Comparison of ENCODE assay signal across 8 cellular contexts in the genomic region with DNA sequence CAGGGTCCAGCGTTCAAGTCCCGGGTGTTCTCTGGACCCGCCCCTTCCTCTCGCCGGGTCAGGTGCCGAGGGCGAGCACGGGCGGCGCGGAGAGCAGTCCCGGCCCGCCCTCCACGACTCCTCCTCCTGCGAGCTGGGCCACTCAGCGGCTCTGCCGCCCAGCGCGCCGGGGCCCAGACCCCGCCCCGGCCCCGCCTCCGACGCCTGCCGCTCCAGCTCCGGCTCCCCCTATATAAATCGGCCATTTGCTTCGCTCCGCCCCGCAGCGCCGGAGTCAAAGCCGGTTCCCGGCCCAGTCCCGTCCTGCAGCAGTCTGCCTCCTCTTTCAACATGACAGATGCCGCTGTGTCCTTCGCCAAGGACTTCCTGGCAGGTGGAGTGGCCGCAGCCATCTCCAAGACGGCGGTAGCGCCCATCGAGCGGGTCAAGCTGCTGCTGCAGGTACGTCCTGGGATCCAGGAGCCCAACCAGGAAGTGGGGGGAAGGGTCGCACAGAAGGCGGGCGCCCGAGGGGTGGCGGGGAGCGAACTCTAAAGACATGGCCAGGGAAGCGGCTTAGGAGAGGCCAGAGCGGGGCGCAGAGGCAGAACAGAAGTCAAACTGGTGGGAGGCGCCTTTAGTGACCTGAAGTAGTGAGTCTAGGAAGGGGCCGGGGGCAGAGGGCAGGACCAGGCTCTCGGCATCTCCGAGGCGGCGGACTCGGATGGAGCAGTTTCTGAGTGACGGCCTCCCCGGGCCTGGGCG. TPM values are rescaled to one million over a fixed set of nuclear protein-coding genes. Genes with fewer than 3 reads are reported as not detected.
DNase-seq lines count a peak whose midpoint lies in the region; ATAC-seq and TF ChIP-seq lines count a peak whose summit lies in the region.

SLC25A5 (plus strand) TSS at position 259 of the 744 bp plus-strand sequence; CDS start at position 331, 72 bp downstream.

- H3K9me3 ChIP-seq in transverse colon = no peaks in the 10 kb centered on the region

- WGBS in transverse colon (ENCODE audit: low coverage in 1 of 2), 2 donors = 50% methylated on average over 64 of the region's 64 CpGs; no CpG with 5 or more reads in 1 of the 2 donors

- peak; percentile 98 for TF ChIP-seq POLR2A in transverse colon (IDR thresholded peaks at IDR 0.05)

- ATAC-seq in HG02571 (IDR thresholded peaks at IDR 0.05; ENCODE audit: unreplicated experiment) (peak; percentile 79), Right ventricle myocardium superior (ENCODE audit: poor library complexity) (peak; percentile 96)

- no peaks in the 10 kb centered on the region for H3K27me3 ChIP-seq in transverse colon

- TF ChIP-seq CTCF in GM10266 (IDR thresholded peaks at IDR 0.05; ENCODE audit: control insufficient read depth, insufficient read depth, low read depth, missing control alignments) = no peak
- TF ChIP-seq CTCF in transverse colon (IDR thresholded peaks at IDR 0.05) = no peak

- H3K4me3 ChIP-seq in transverse colon = peak within 1 kb of the TSS; percentile 56 to 94 (median 82)

- intact Hi-C loops in Right ventricle myocardium superior (cut with DNase I) (no loop called here), transverse colon (cut with DNase I; ENCODE audit: low total_unique reads) (no loop called here)

- in situ Hi-C loops in transverse colon (cut with MboI; ENCODE audit: low pct_ligation_motif_present in 1 of 4, low pct_unique_long_range_greater_than_20kb in 1 of 4, low sequenced_read_pairs in 3 of 4) = no loop called here

- DNase-seq in GM10266 (ENCODE audit: extremely low spot score) (peak; percentile 88), NCI-H1048 (lab: John Stamatoyannopoulos, UW) (peak; percentile 38), SW 1271 (lab: John Stamatoyannopoulos, UW) (peak; percentile 62 to 67), Right ventricle myocardium superior (peak; percentile 91), pons (ENCODE audit: low spot score) (peak; percentile 85), transverse colon (peak; percentile 88)
- peak; percentile 52 for DNase-seq in activated naive CD8-positive, alpha-beta T cell treated with anti-CD3 and anti-CD28 coated beads, Interleukin-2, amount 50 U/mL, for 16 hours (ENCODE audit: low read depth, low spot score)

- H3K27ac ChIP-seq in transverse colon = peak within 1 kb of the TSS; percentile 96 to 100 (median 99)

- no peak for TF ChIP-seq EP300 in transverse colon (IDR thresholded peaks at IDR 0.05; ENCODE audit: low read depth)

- peaks cover 0 to 5% (median 0%) of the 10 kb centered on the region in 4 donors for H3K36me3 ChIP-seq in transverse colon

- H3K4me1 ChIP-seq in transverse colon = peaks cover 0 to 17% (median 8%) of the 10 kb centered on the region in 4 donors

RNA-seq across cellular contexts. Expression of gene SLC25A5, which starts in this region (rescaled TPM):
- total RNA-seq in Right ventricle myocardium superior (143 TPM), transverse colon (1,000 to 10,000 TPM in 1 of 4 donors, 100 to 1,000 TPM in 3; 319 to 1,302 (median 724) TPM)

Comparison
In these comparisons a context has a peak if more than half of its experiments do, and no peak if none do; other contexts are left out.
1. Peak in every context shown above with its lines: DNase-seq, ATAC-seq, H3K4me3 ChIP-seq and H3K27ac ChIP-seq.
2. DNase-seq: peak in every context shown above with its lines; median percentile 91 in Right ventricle myocardium superior; 88 in GM10266; 88 in transverse colon; 85 in pons; 64 in SW 1271; 52 in activated naive CD8-positive, alpha-beta T cell treated with anti-CD3 and anti-CD28 coated beads, Interleukin-2, amount 50 U/mL, for 16 hours; 38 in NCI-H1048.